Comparison of ENCODE assay signal across 21 cellular contexts in genomic region chr11:125272822-125273221, GRCh38.
"Had no signal": no experiment of that assay in that cellular context is flagged by ENCODE, and none has a peak within 500 bp of the region (broad histone marks: within the 10 kb centered on the region; RNA-seq: fewer than 3 reads in every experiment).

No MANE protein-coding gene starts in this region.

- H3K27ac ChIP-seq: coronary artery, epithelial cell of prostate, gastrocnemius medialis, psoas muscle, sigmoid colon, WERI-Rb-1 had no signal

- H3K4me3 Mint-ChIP-seq: activated CD8-positive, alpha-beta T cell treated with anti-CD3 and anti-CD28 coated beads for 36 hours; activated naive CD8-positive, alpha-beta T cell treated with anti-CD3 and anti-CD28 coated beads, Interleukin-2, amount 50 U/mL, for 24 hours; naive thymus-derived CD4-positive, alpha-beta T cell; stimulated activated naive CD8-positive, alpha-beta T cell treated with anti-CD3 and anti-CD28 coated beads, Interleukin-15, Interleukin-2, amounts not matched to agents 100 ng/mL and 50 ng/mL, for 24 hours had no signal

- H3K9me3 Mint-ChIP-seq: activated CD8-positive, alpha-beta T cell treated with anti-CD3 and anti-CD28 coated beads for 36 hours; activated naive CD8-positive, alpha-beta T cell treated with anti-CD3 and anti-CD28 coated beads, Interleukin-2, amount 50 U/mL, for 24 hours; naive thymus-derived CD4-positive, alpha-beta T cell; stimulated activated naive CD8-positive, alpha-beta T cell treated with anti-CD3 and anti-CD28 coated beads, Interleukin-15, Interleukin-2, amounts not matched to agents 100 ng/mL and 50 ng/mL, for 24 hours had no signal

- H3K27ac Mint-ChIP-seq: activated CD8-positive, alpha-beta T cell treated with anti-CD3 and anti-CD28 coated beads for 36 hours; activated naive CD8-positive, alpha-beta T cell treated with anti-CD3 and anti-CD28 coated beads, Interleukin-2, amount 50 U/mL, for 24 hours; naive thymus-derived CD4-positive, alpha-beta T cell; stimulated activated naive CD8-positive, alpha-beta T cell treated with anti-CD3 and anti-CD28 coated beads, Interleukin-15, Interleukin-2, amounts not matched to agents 100 ng/mL and 50 ng/mL, for 24 hours had no signal

- ATAC-seq: activated CD8-positive, alpha-beta T cell treated with anti-CD3 and anti-CD28 coated beads for 36 hours; activated naive CD8-positive, alpha-beta T cell treated with anti-CD3 and anti-CD28 coated beads, Interleukin-2, amount 50 U/mL, for 24 hours; gastrocnemius medialis; naive thymus-derived CD4-positive, alpha-beta T cell had no signal

- H3K4me1 Mint-ChIP-seq: activated naive CD8-positive, alpha-beta T cell treated with anti-CD3 and anti-CD28 coated beads, Interleukin-2, amount 50 U/mL, for 24 hours; naive thymus-derived CD4-positive, alpha-beta T cell had no signal

- DNase-seq: activated CD4-positive, alpha-beta T cell treated with anti-CD3 and anti-CD28 coated beads for 4 hours; activated CD8-positive, alpha-beta memory T cell treated with anti-CD3 and anti-CD28 coated beads, Interleukin-2, amount 50 U/mL, for 4 hours; activated CD8-positive, alpha-beta T cell treated with anti-CD3 and anti-CD28 coated beads for 36 hours; activated naive CD4-positive, alpha-beta T cell; activated naive CD8-positive, alpha-beta T cell treated with anti-CD3 and anti-CD28 coated beads, Interleukin-2, amount 50 U/mL, for 24 hours; caudate nucleus; effector CD8-positive, alpha-beta T cell; gastrocnemius medialis; heart right ventricle; kidney; naive thymus-derived CD4-positive, alpha-beta T cell; occipital lobe; psoas muscle; sigmoid colon; stimulated activated CD4-positive, alpha-beta T cell treated with anti-CD3 and anti-CD28 coated beads, Interleukin-15, amount 100 ng/mL, for 24 hours; stimulated activated CD4-positive, alpha-beta T cell treated with anti-CD3 and anti-CD28 coated beads, Interleukin-4, amount 100 ng/mL, for 24 hours; T-helper 1 cell; WERI-Rb-1 had no signal

- H3K36me3 Mint-ChIP-seq: naive thymus-derived CD4-positive, alpha-beta T cell had no signal
